13 cellular contexts compared by ENCODE assay signal in the genomic region with DNA sequence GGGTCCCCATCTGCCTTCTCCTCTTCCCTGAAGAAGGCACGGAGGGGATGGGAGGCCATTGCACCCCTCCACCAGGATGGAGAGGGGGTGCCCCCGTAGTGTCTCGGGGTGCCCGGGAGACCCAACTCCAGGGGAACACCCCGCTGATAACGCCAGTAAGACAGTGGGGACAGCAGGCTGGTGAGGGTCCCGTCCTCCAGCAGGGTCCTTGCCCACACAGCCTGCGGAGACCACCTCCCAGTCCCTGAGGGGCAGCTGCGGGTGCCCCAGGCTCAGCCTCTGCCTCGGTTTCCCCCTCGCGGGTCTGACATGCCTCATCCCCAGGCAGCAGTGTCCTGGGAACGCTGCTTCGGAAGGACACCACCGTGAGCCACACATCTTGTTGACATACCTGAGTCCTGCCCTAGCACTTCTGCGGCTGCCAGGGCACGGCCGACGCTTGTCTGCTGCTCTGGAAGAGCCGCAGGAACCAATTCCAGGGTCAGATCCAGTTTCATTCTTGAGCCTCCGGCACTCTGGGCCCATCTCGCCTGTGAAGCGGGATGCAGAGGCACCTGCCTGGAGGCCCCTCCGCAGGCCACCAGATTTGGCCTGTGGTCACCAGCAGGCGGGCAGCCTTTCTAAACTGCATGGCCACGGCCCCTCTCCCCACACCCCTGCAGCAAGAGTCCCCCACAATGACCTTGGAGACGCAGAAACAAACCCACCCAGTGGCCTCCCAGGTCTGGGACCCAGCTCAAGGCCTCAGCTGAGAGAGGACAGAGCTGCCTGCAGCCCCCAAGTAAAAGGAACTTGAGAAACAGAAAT. TPM values are rescaled to one million over a fixed set of nuclear protein-coding genes. Genes with fewer than 3 reads are reported as not detected.
A peak's percentile ranks its signal among the peaks of the same experiment; 100 is the strongest.
DNase-seq lines count a peak whose midpoint lies in the region; ATAC-seq and TF ChIP-seq lines count a peak whose summit lies in the region.
"Had no signal": no experiment of that assay in that cellular context is flagged by ENCODE, and none has a peak within 500 bp of the region (broad histone marks: within the 10 kb centered on the region; RNA-seq: fewer than 3 reads in every experiment).

No MANE protein-coding gene starts in this region.

- H3K36me3 Mint-ChIP-seq in brain (no peaks in the 10 kb centered on the region), nephron progenitor cell (ENCODE audit: low read depth) (peaks cover 5% of the 10 kb centered on the region)
- H3K36me3 Mint-ChIP-seq: CD14-positive monocyte had no signal

- in situ Hi-C loops in gastrocnemius medialis (cut with MboI; ENCODE audit: low sequenced_read_pairs in 4 of 4): no loop called here

- DNase-seq in right cardiac atrium (peak; percentile 15 to 55 (median 55)), heart right ventricle (no peak), nephron progenitor cell (no peak), gastrocnemius medialis (no peak), esophagus muscularis mucosa (ENCODE audit: extremely low spot score) (no peak), NCI-H510A (lab: John Stamatoyannopoulos, UW) (no peak)
- DNase-seq: DMS53; NCI-H1436 treated with DMSO at 0.1 percent for 48 hours; NCI-H2227 treated with DMSO at 0.1 percent for 48 hours; NCI-H526 treated with DMSO at 0.1 percent for 48 hours; NK-92 treated with Interleukin-12 subunit alpha and Interleukin-12 subunit beta, amount 100 ng/mL, for 24 hours had no signal

- TF ChIP-seq CTCF in heart right ventricle (IDR thresholded peaks at IDR 0.05) (no peak), brain (conservative IDR thresholded peaks at IDR 0.05) (no peak), nephron progenitor cell (IDR thresholded peaks at IDR 0.05) (no peak), gastrocnemius medialis (IDR thresholded peaks at IDR 0.05 in 4 of 5, conservative IDR thresholded peaks at IDR 0.05 in 1 of 5) (no peak), esophagus muscularis mucosa (IDR thresholded peaks at IDR 0.05) (no peak)

- intact Hi-C loops in right cardiac atrium (cut with DNase I) (no loop called here), heart right ventricle (cut with DNase I) (loop anchor here in 1 of 10 donors (5.0 kb wide), 1 partner anchor 37 kb away; no protein-coding TSS in a partner anchor), gastrocnemius medialis (cut with DNase I; ENCODE audit: low total_unique reads) (loop anchor here (5.0 kb wide), 1 partner anchor 138 kb away; no protein-coding TSS in a partner anchor), esophagus muscularis mucosa (cut with DNase I) (no loop called here)

- TF ChIP-seq POLR2A in gastrocnemius medialis (IDR thresholded peaks at IDR 0.05): no peak
- no peak for TF ChIP-seq POLR2A in esophagus muscularis mucosa (IDR thresholded peaks at IDR 0.05; ENCODE audit: low read depth)

- H3K36me3 ChIP-seq in heart right ventricle (no peaks in the 10 kb centered on the region), gastrocnemius medialis (no peaks in the 10 kb centered on the region), esophagus muscularis mucosa (peaks cover 0 to 18% (median 10%) of the 10 kb centered on the region in 4 donors)

- H3K27me3 Mint-ChIP-seq in brain (no peaks in the 10 kb centered on the region), nephron progenitor cell (ENCODE audit: low read depth, poor library complexity) (peaks cover 6% of the 10 kb centered on the region)

- peaks cover 3% of the 10 kb centered on the region for H3K4me1 Mint-ChIP-seq in brain
- peaks cover 33% of the 10 kb centered on the region for H3K4me1 Mint-ChIP-seq in nephron progenitor cell

- no peak overlapping the region for H3K27ac ChIP-seq in right cardiac atrium (ENCODE audit: low read length)
- no peak overlapping the region for H3K27ac ChIP-seq in heart right ventricle
- H3K27ac ChIP-seq in gastrocnemius medialis: no peak overlapping the region
- no peak overlapping the region for H3K27ac ChIP-seq in esophagus muscularis mucosa (replicated peaks in 1 of 4)

- H3K27me3 ChIP-seq in right cardiac atrium (ENCODE audit: control insufficient read depth, insufficient read depth) (no peaks in the 10 kb centered on the region), heart right ventricle (no peaks in the 10 kb centered on the region), gastrocnemius medialis (no peaks in the 10 kb centered on the region), esophagus muscularis mucosa (peaks cover 0 to 17% (median 0%) of the 10 kb centered on the region in 4 donors)

- no peak for TF ChIP-seq EP300 in esophagus muscularis mucosa (IDR thresholded peaks at IDR 0.05)

- WGBS in right cardiac atrium: 87% methylated on average over 27 of the region's 27 CpGs
- WGBS in heart right ventricle, 2 donors: 89 to 91% methylated on average over 26 to 27 of the region's 27 CpGs
- WGBS in esophagus muscularis mucosa: 91% methylated on average over 12 of the region's 27 CpGs

- H3K27ac Mint-ChIP-seq in brain (peak overlapping the region in 4 of 5 experiments; percentile 43 to 69 (median 62)), nephron progenitor cell (peak overlapping the region; percentile 31)

- H3K9me3 Mint-ChIP-seq in brain (no peaks in the 10 kb centered on the region), nephron progenitor cell (no peaks in the 10 kb centered on the region)

- no peaks in the 10 kb centered on the region for H3K9me3 ChIP-seq in right cardiac atrium (ENCODE audit: control insufficient read depth, low read length)
- no peaks in the 10 kb centered on the region for H3K9me3 ChIP-seq in heart right ventricle
- no peaks in the 10 kb centered on the region for H3K9me3 ChIP-seq in gastrocnemius medialis
- no peaks in the 10 kb centered on the region for H3K9me3 ChIP-seq in esophagus muscularis mucosa

- H3K4me3 Mint-ChIP-seq in brain (peak overlapping the region in 3 of 5 experiments; percentile 16 to 30 (median 22)), nephron progenitor cell (peak overlapping the region; percentile 18)
- H3K4me3 Mint-ChIP-seq: CD14-positive monocyte had no signal

- H3K4me3 ChIP-seq in right cardiac atrium (ENCODE audit: low read length) (no peak overlapping the region), heart right ventricle (no peak overlapping the region), gastrocnemius medialis (no peak overlapping the region), esophagus muscularis mucosa (no peak overlapping the region)

- H3K4me1 ChIP-seq in right cardiac atrium (ENCODE audit: control insufficient read depth, insufficient read depth, low read length): no peaks in the 10 kb centered on the region
- H3K4me1 ChIP-seq in heart right ventricle: peaks cover 5 to 42% (median 24%) of the 10 kb centered on the region in 9 donors
- H3K4me1 ChIP-seq in gastrocnemius medialis: peaks cover 18 to 41% of the 10 kb centered on the region in 2 donors
- H3K4me1 ChIP-seq in esophagus muscularis mucosa: peaks cover 30 to 56% (median 50%) of the 10 kb centered on the region in 4 donors

- ATAC-seq in right cardiac atrium (no peak), heart right ventricle (no peak), gastrocnemius medialis (no peak)

RNA-seq across cellular contexts. Expression of a gene that starts 39.9 kb away (rescaled TPM):
- total RNA-seq in right cardiac atrium (10 to 100 TPM; 17.5 to 25.1 (median 21.2) TPM), heart right ventricle (10 to 100 TPM; 18.3 to 28.7 (median 22.0) TPM), gastrocnemius medialis (10 to 100 TPM; 10.9 to 20.5 (median 18.4) TPM), esophagus muscularis mucosa (10 to 100 TPM; 15.9 to 29.1 (median 26.6) TPM)
- polyA plus RNA-seq in right cardiac atrium (19.6 TPM), heart right ventricle (10 to 100 TPM; 18.4 to 22.7 TPM), brain (ENCODE audit: insufficient read depth, low read depth, low replicate concordance) (61.8 TPM)

Comparison
In these comparisons a context has a peak if more than half of its experiments do, and no peak if none do; other contexts are left out.
1. DNase-seq: peak in right cardiac atrium (3 of 3); none in heart right ventricle (0 of 2), nephron progenitor cell (single experiment), gastrocnemius medialis (0 of 2), esophagus muscularis mucosa (single experiment) and NCI-H510A (single experiment).